Comparison of ENCODE assay signal across 3 cellular contexts in the genomic region with DNA sequence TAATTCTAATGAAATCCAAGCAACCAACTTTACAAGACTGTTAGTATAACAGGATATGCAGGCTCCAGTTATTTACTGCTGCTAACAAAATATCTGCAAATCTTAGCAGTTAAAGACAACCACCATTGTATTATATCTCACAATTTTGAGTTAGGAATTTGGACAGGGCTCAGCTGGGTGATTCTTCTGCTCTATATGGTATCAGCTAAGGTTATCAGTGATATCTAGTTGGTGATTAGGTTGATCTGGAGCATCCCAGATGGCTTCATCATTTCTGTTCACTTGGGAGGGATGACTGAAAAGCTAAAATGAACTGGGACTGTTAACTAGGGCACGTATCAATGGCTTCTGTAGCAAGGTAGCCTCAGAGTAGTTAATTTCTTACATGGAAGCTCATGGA.
TF ChIP-seq lines count a peak whose summit lies in the region.

No MANE protein-coding gene starts in this region.

TF ChIP-seq in HepG2, 621 proteins besides CTCF, POLR2A, EP300 and RAD21:
- peak; percentile 100 for TF ChIP-seq ZNF331 (CRISPR knock-in tag; IDR thresholded peaks at IDR 0.05)
- no peak for TF ChIP-seq ZNF496 (CRISPR knock-in tag; IDR thresholded peaks at IDR 0.05; ENCODE audit: insufficient replicate concordance)

TF ChIP-seq in GM23338, 12 proteins besides CTCF, POLR2A, EP300 and RAD21:
- TF ChIP-seq CREB1 (CRISPR knock-in tag; IDR thresholded peaks at IDR 0.05; ENCODE audit: low read depth): no peak
- TF ChIP-seq ZNF331 (CRISPR knock-in tag; IDR thresholded peaks at IDR 0.05; ENCODE audit: low read depth): peak; percentile 97
- no peak for TF ChIP-seq EZH2phosphoT487 (IDR thresholded peaks at IDR 0.05; ENCODE audit: unreplicated experiment)
- no peak for TF ChIP-seq ZNF114 (CRISPR knock-in tag; IDR thresholded peaks at IDR 0.05)
- TF ChIP-seq NANOG (IDR thresholded peaks at IDR 0.05; ENCODE audit: borderline replicate concordance): no peak
TF ChIP-seq in GM23338: peak in this region for 1.

TF ChIP-seq in HEK293, 187 proteins besides CTCF, POLR2A, EP300 and RAD21:
- TF ChIP-seq, protein P1, sequence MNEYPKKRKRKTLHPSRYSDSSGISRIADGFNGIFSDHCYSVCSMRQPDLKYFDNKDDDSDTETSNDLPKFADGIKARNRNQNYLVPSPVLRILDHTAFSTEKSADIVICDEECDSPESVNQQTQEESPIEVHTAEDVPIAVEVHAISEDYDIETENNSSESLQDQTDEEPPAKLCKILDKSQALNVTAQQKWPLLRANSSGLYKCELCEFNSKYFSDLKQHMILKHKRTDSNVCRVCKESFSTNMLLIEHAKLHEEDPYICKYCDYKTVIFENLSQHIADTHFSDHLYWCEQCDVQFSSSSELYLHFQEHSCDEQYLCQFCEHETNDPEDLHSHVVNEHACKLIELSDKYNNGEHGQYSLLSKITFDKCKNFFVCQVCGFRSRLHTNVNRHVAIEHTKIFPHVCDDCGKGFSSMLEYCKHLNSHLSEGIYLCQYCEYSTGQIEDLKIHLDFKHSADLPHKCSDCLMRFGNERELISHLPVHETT (tag by site-specific recombination; IDR thresholded peaks at IDR 0.05): no peak
- TF ChIP-seq ZIC2 (tag by site-specific recombination; IDR thresholded peaks at IDR 0.05) (no peak), TRIM28 (IDR thresholded peaks at IDR 0.05; ENCODE audit: borderline replicate concordance, low read length) (peak; percentile 96; the same call in 1 of the 2 replicates), WT1 (tag by site-specific recombination; IDR thresholded peaks at IDR 0.05) (no peak), ZNF10 (tag by site-specific recombination; IDR thresholded peaks at IDR 0.05) (no peak), GFI1B (tag by site-specific recombination; IDR thresholded peaks at IDR 0.05) (no peak), ZNF629 (tag by site-specific recombination; IDR thresholded peaks at IDR 0.05) (no peak), ZNF76 (tag by site-specific recombination; IDR thresholded peaks at IDR 0.05; ENCODE audit: borderline replicate concordance, low read depth) (no peak), ZNF391 (tag by site-specific recombination; IDR thresholded peaks at IDR 0.05; ENCODE audit: borderline replicate concordance, low read depth) (no peak), ZNF529 (tag by site-specific recombination; IDR thresholded peaks at IDR 0.05; ENCODE audit: insufficient replicate concordance) (no peak), ZFP69B (tag by site-specific recombination; IDR thresholded peaks at IDR 0.05) (no peak), GLI4 (tag by site-specific recombination; IDR thresholded peaks at IDR 0.05) (no peak), SETDB1 (IDR thresholded peaks at IDR 0.05; ENCODE audit: insufficient read length, low read length) (peak; percentile 93), ZNF677 (tag by site-specific recombination; IDR thresholded peaks at IDR 0.05) (no peak)
- TF ChIP-seq, protein P2, sequence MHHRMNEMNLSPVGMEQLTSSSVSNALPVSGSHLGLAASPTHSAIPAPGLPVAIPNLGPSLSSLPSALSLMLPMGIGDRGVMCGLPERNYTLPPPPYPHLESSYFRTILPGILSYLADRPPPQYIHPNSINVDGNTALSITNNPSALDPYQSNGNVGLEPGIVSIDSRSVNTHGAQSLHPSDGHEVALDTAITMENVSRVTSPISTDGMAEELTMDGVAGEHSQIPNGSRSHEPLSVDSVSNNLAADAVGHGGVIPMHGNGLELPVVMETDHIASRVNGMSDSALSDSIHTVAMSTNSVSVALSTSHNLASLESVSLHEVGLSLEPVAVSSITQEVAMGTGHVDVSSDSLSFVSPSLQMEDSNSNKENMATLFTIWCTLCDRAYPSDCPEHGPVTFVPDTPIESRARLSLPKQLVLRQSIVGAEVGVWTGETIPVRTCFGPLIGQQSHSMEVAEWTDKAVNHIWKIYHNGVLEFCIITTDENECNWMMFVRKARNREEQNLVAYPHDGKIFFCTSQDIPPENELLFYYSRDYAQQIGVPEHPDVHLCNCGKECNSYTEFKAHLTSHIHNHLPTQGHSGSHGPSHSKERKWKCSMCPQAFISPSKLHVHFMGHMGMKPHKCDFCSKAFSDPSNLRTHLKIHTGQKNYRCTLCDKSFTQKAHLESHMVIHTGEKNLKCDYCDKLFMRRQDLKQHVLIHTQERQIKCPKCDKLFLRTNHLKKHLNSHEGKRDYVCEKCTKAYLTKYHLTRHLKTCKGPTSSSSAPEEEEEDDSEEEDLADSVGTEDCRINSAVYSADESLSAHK (tag by site-specific recombination; IDR thresholded peaks at IDR 0.05): no peak
- TF ChIP-seq, protein P3, sequence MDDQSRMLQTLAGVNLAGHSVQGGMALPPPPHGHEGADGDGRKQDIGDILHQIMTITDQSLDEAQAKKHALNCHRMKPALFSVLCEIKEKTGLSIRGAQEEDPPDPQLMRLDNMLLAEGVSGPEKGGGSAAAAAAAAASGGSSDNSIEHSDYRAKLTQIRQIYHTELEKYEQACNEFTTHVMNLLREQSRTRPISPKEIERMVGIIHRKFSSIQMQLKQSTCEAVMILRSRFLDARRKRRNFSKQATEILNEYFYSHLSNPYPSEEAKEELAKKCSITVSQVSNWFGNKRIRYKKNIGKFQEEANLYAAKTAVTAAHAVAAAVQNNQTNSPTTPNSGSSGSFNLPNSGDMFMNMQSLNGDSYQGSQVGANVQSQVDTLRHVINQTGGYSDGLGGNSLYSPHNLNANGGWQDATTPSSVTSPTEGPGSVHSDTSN (CRISPR knock-in tag; IDR thresholded peaks at IDR 0.05): no peak
